In the genomic region with DNA sequence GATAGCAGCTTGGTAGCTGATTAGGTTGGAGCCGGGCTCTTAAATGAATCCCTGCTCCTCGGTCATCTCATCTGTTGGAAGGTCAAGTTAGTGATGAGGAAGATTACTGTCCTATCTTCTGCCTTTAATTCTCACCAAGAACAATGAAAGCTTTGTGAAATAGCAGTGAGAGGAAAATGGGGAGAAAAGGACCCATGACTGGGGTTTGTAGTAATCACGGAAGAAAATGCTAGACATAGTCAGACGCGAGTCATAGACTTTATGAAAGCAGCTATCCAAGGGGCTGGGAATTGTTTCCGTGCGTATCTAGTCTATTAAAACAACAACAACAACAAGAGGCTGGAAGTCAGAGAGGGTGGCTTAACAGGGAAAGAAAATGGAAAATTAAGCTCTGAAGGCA, we compare ENCODE assay signal across 23 cellular contexts. TPM values are rescaled to one million over a fixed set of nuclear protein-coding genes. Genes with fewer than 3 reads are reported as not detected.
DNase-seq lines count a peak whose midpoint lies in the region; ATAC-seq lines count a peak whose summit lies in the region.
"Had no signal": no experiment of that assay in that cellular context is flagged by ENCODE, and none has a peak within 500 bp of the region (broad histone marks: within the 10 kb centered on the region; RNA-seq: fewer than 3 reads in every experiment).

No MANE protein-coding gene starts in this region.

- POLR2A ChIA-PET in naive thymus-derived CD8-positive, alpha-beta T cell (lab: Charles Lee) = interaction anchor here (1.5 to 14.2 kb wide), 2 partner anchors 11 to 28 kb away, joined by 3 to 279 read pairs; partner anchors contain the start of gene PIK3R5

- peaks cover 22% of the 10 kb centered on the region for H3K9me3 Mint-ChIP-seq in T-helper 2 cell treated with Interferon-gamma antibody and Interleukin-4, amounts not matched to agents 5 μg/mL and 100 μg/mL, for 36 hours
- H3K9me3 Mint-ChIP-seq in activated naive CD8-positive, alpha-beta T cell treated with anti-CD3 and anti-CD28 coated beads for 36 hours = peaks cover 20% of the 10 kb centered on the region
- peaks cover 0 to 9% (median 3%) of the 10 kb centered on the region in 9 donors for H3K9me3 Mint-ChIP-seq in naive thymus-derived CD8-positive, alpha-beta T cell

- DNase-seq in T-helper 2 cell treated with Interferon-gamma antibody and Interleukin-4, amounts not matched to agents 5 μg/mL and 100 μg/mL, for 36 hours (ENCODE audit: low spot score) = no peak
- DNase-seq in T-helper 2 cell = no peak
- peak; percentile 23 for DNase-seq in HS-5 (ENCODE audit: low read depth)
- no peak for DNase-seq in activated naive CD8-positive, alpha-beta T cell treated with anti-CD3 and anti-CD28 coated beads for 36 hours
- no peak for DNase-seq in naive thymus-derived CD8-positive, alpha-beta T cell
- DNase-seq in stimulated activated naive CD4-positive, alpha-beta T cell (lab: John Stamatoyannopoulos, UW) = no peak
- no peak for DNase-seq in GOT3 (lab: John Stamatoyannopoulos, UW)
- DNase-seq in substantia nigra (lab: John Stamatoyannopoulos, UW) = no peak
- DNase-seq: activated CD8-positive, alpha-beta memory T cell treated with anti-CD3 and anti-CD28 coated beads, Interleukin-2, amount 50 U/mL, for 4 hours; activated naive CD4-positive, alpha-beta T cell treated with Interleukin-2 at 50 U/mL for 16 hours; DMS153; HCEC 1CT; kidney; NCI-H1436; NCI-H2171; SIG-M5; sigmoid colon; upper lobe of right lung had no signal

- H3K27me3 Mint-ChIP-seq in T-helper 2 cell treated with Interferon-gamma antibody and Interleukin-4, amounts not matched to agents 5 μg/mL and 100 μg/mL, for 36 hours (ENCODE audit: low read depth) = no peaks in the 10 kb centered on the region
- H3K27me3 Mint-ChIP-seq in activated naive CD8-positive, alpha-beta T cell treated with anti-CD3 and anti-CD28 coated beads for 36 hours = no peaks in the 10 kb centered on the region
- no peaks in the 10 kb centered on the region for H3K27me3 Mint-ChIP-seq in naive thymus-derived CD8-positive, alpha-beta T cell

- no peak for ATAC-seq in naive thymus-derived CD8-positive, alpha-beta T cell
- ATAC-seq: upper lobe of right lung had no signal

- H3K27ac ChIP-seq in substantia nigra (ENCODE audit: low read depth, low read length, poor library complexity, severe bottlenecking) = no peak overlapping the region
- H3K27ac ChIP-seq: BLaER1, hepatocyte, parathyroid adenoma, sigmoid colon, upper lobe of right lung had no signal

- H3K36me3 Mint-ChIP-seq in T-helper 2 cell treated with Interferon-gamma antibody and Interleukin-4, amounts not matched to agents 5 μg/mL and 100 μg/mL, for 36 hours (ENCODE audit: low read depth) = peaks cover 62% of the 10 kb centered on the region
- peaks cover 78% of the 10 kb centered on the region for H3K36me3 Mint-ChIP-seq in activated naive CD8-positive, alpha-beta T cell treated with anti-CD3 and anti-CD28 coated beads for 36 hours
- H3K36me3 Mint-ChIP-seq in naive thymus-derived CD8-positive, alpha-beta T cell = peaks cover 16 to 56% (median 44%) of the 10 kb centered on the region in 3 donors

- peak overlapping the region; percentile 6 for H3K27ac Mint-ChIP-seq in T-helper 2 cell treated with Interferon-gamma antibody and Interleukin-4, amounts not matched to agents 5 μg/mL and 100 μg/mL, for 36 hours
- H3K27ac Mint-ChIP-seq in activated naive CD8-positive, alpha-beta T cell treated with anti-CD3 and anti-CD28 coated beads for 36 hours = peak overlapping the region; percentile 59
- peak overlapping the region; percentile 52 to 99 (median 90) for H3K27ac Mint-ChIP-seq in naive thymus-derived CD8-positive, alpha-beta T cell

- H3K4me3 Mint-ChIP-seq in T-helper 2 cell treated with Interferon-gamma antibody and Interleukin-4, amounts not matched to agents 5 μg/mL and 100 μg/mL, for 36 hours = no peak overlapping the region
- H3K4me3 Mint-ChIP-seq in activated naive CD8-positive, alpha-beta T cell treated with anti-CD3 and anti-CD28 coated beads for 36 hours = no peak overlapping the region
- H3K4me3 Mint-ChIP-seq in naive thymus-derived CD8-positive, alpha-beta T cell = peak overlapping the region in 5 of 10 donors; percentile 12 to 69 (median 44)

- H3K4me1 Mint-ChIP-seq in T-helper 2 cell treated with Interferon-gamma antibody and Interleukin-4, amounts not matched to agents 5 μg/mL and 100 μg/mL, for 36 hours (ENCODE audit: low read depth) = peaks cover 65% of the 10 kb centered on the region
- peaks cover 74% of the 10 kb centered on the region for H3K4me1 Mint-ChIP-seq in activated naive CD8-positive, alpha-beta T cell treated with anti-CD3 and anti-CD28 coated beads for 36 hours
- peaks cover 60 to 97% (median 90%) of the 10 kb centered on the region in 4 donors for H3K4me1 Mint-ChIP-seq in naive thymus-derived CD8-positive, alpha-beta T cell

RNA-seq across cellular contexts. Expression of gene PIK3R5, which starts 18.3 kb away (rescaled TPM):
- total RNA-seq in activated naive CD8-positive, alpha-beta T cell treated with anti-CD3 and anti-CD28 coated beads for 36 hours = 10 to 100 TPM; 27.9 to 32.6 TPM
- 100 to 1,000 TPM in 1 of 2 experiments, 10 to 100 TPM in 1; 94.1 to 104 TPM for total RNA-seq in naive thymus-derived CD8-positive, alpha-beta T cell
- 10 to 100 TPM; 20.0 to 44.0 (median 25.8) TPM for polyA plus RNA-seq in naive thymus-derived CD8-positive, alpha-beta T cell
- total RNA-seq: lung microvascular endothelial cell, myocyte had no signal
- polyA plus RNA-seq: hepatocyte had no signal

Comparison
In these comparisons a context has a peak if more than half of its experiments do, and no peak if none do; other contexts are left out.
1. H3K27ac Mint-ChIP-seq: peak in every context shown above with its lines; median percentile 90 in naive thymus-derived CD8-positive, alpha-beta T cell; 59 in activated naive CD8-positive, alpha-beta T cell treated with anti-CD3 and anti-CD28 coated beads for 36 hours; 6 in T-helper 2 cell treated with Interferon-gamma antibody and Interleukin-4, amounts not matched to agents 5 μg/mL and 100 μg/mL, for 36 hours.